In the genomic region with DNA sequence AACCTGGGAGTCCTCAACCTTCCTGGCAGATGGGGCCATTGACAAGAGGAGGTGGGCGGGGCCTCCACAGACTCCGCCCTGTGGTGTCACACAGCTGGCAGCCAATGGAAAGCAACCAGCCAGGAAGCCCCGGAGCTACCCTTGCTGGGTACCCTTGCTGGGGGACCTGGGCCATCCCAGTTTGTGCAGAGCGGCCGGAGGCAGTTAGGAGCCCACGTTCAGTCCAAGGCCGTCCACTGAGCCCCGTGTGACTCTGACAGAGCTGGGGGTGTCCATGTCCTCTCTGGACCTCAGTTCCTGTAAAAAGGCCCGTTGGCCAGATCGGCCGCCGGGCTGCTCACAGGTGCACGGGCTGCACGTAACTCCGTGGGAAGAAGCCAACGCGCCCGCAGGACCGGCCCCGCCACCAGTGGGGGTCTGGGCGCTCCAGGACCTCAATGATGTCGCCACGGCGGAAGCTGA, we compare ENCODE assay signal across 12 cellular contexts. TPM values are rescaled to one million over a fixed set of nuclear protein-coding genes. Genes with fewer than 3 reads are reported as not detected.
DNase-seq lines count a peak whose midpoint lies in the region; ATAC-seq, FAIRE-seq and TF ChIP-seq lines count a peak whose summit lies in the region.
"Had no signal": no experiment of that assay in that cellular context is flagged by ENCODE, and none has a peak within 500 bp of the region (broad histone marks: within the 10 kb centered on the region; RNA-seq: fewer than 3 reads in every experiment).

No MANE protein-coding gene starts in this region.

- H3K27me3 Mint-ChIP-seq in activated T-cell treated with anti-CD3 and anti-CD28 coated beads, Interleukin-2, amount 50 U/mL, for 4 hours (ENCODE audit: low read depth), result no peaks in the 10 kb centered on the region
- H3K27me3 Mint-ChIP-seq in naive thymus-derived CD4-positive, alpha-beta T cell, result no peaks in the 10 kb centered on the region

- H3K36me3 ChIP-seq in BE2C (no peaks in the 10 kb centered on the region), HEK293 (ENCODE audit: control insufficient read depth in 2 of 2, insufficient read depth in 1 of 2, low read length in 2 of 2) (no peaks in the 10 kb centered on the region), small intestine (ENCODE audit: control insufficient read depth in 2 of 2, insufficient read depth in 2 of 2, low read length in 2 of 2) (no peaks in the 10 kb centered on the region)
- H3K36me3 ChIP-seq in naive thymus-derived CD4-positive, alpha-beta T cell (ENCODE audit: control insufficient read depth in 2 of 3, insufficient read depth in 3 of 3, low read length in 3 of 3), result peaks cover 0 to 50% (median 3%) of the 10 kb centered on the region in 3 experiments
- H3K36me3 ChIP-seq: thyroid gland had no signal

- H3K9me3 ChIP-seq in BE2C (no peaks in the 10 kb centered on the region), HEK293 (ENCODE audit: control insufficient read depth, insufficient read depth, low read depth, low read length) (no peaks in the 10 kb centered on the region), small intestine (ENCODE audit: control insufficient read depth, low read depth) (no peaks in the 10 kb centered on the region)
- no peaks in the 10 kb centered on the region for H3K9me3 ChIP-seq in naive thymus-derived CD4-positive, alpha-beta T cell (ENCODE audit: control insufficient read depth in 2 of 3, low read length in 3 of 3)
- H3K9me3 ChIP-seq: thyroid gland had no signal

- intact Hi-C loops in naive thymus-derived CD4-positive, alpha-beta T cell (cut with micrococcal nuclease), result no loop called here

- TF ChIP-seq CTCF in BE2C (IDR thresholded peaks at IDR 0.05; ENCODE audit: low read depth, low read length), result no peak
- no peak for TF ChIP-seq CTCF in HEK293 (tag by site-specific recombination; IDR thresholded peaks at IDR 0.05)

- POLR2A ChIA-PET in HEK293 (lab: Yijun Ruan, JAX), result interaction anchor here (1.7 kb wide), 2 partner anchors 17 to 21 kb away, joined by 3 to 5 read pairs; partner anchors contain the start of gene FAM83G
- POLR2A ChIA-PET in naive thymus-derived CD4-positive, alpha-beta T cell (lab: Charles Lee), result interaction anchor here (0.5 to 1.1 kb wide), 3 partner anchors 14 to 41 kb away, joined by 3 to 5 read pairs (median 3); partner anchors contain the start of gene FAM83G

- 92 to 94% (median 93%) methylated on average over 24 of the region's 24 CpGs for WGBS in small intestine, 3 donors

- peak overlapping the region in 2 of 9 donors; percentile 21 to 60 for H3K27ac Mint-ChIP-seq in naive thymus-derived CD4-positive, alpha-beta T cell

- no peak overlapping the region for H3K4me3 Mint-ChIP-seq in activated T-cell treated with anti-CD3 and anti-CD28 coated beads, Interleukin-2, amount 50 U/mL, for 4 hours
- H3K4me3 Mint-ChIP-seq in naive thymus-derived CD4-positive, alpha-beta T cell, result no peak overlapping the region

- no peak overlapping the region for H3K27ac ChIP-seq in HEK293 (ENCODE audit: extremely low read depth, low read depth, low read length)
- peak overlapping the region; percentile 21 for H3K27ac ChIP-seq in naive thymus-derived CD4-positive, alpha-beta T cell (ENCODE audit: low read depth, low read length)
- no peak overlapping the region for H3K27ac ChIP-seq in small intestine (ENCODE audit: low read depth in 1 of 2, low read length in 1 of 2)
- H3K27ac ChIP-seq: hepatocyte, thyroid gland had no signal

- H3K9me3 Mint-ChIP-seq in activated T-cell treated with anti-CD3 and anti-CD28 coated beads, Interleukin-2, amount 50 U/mL, for 4 hours, result no peaks in the 10 kb centered on the region
- H3K9me3 Mint-ChIP-seq in naive thymus-derived CD4-positive, alpha-beta T cell, result no peaks in the 10 kb centered on the region
- H3K9me3 Mint-ChIP-seq: effector memory CD8-positive, alpha-beta T cell had no signal

- no peak for FAIRE-seq in small intestine (lab: Jason Lieb, UNC)

- H3K4me3 ChIP-seq in BE2C (ENCODE audit: low read depth, low read length) (no peak overlapping the region), HEK293 (ENCODE audit: low read depth, low read length) (no peak overlapping the region), small intestine (ENCODE audit: low read depth in 1 of 2, low read length in 2 of 2) (no peak overlapping the region)
- H3K4me3 ChIP-seq in naive thymus-derived CD4-positive, alpha-beta T cell (ENCODE audit: low read length), result no peak overlapping the region
- H3K4me3 ChIP-seq: hepatocyte, thyroid gland had no signal

- ATAC-seq in activated T-cell treated with anti-CD3 and anti-CD28 coated beads, Interleukin-2, amount 50 U/mL, for 4 hours, result no peak
- ATAC-seq in naive thymus-derived CD4-positive, alpha-beta T cell, result peak; percentile 33
- ATAC-seq: effector memory CD8-positive, alpha-beta T cell had no signal

- H3K4me1 ChIP-seq in BE2C, result peaks cover 3% of the 10 kb centered on the region; the same call in 1 of the 2 replicates
- no peaks in the 10 kb centered on the region for H3K4me1 ChIP-seq in HEK293 (ENCODE audit: control insufficient read depth, insufficient read depth, low read length)
- H3K4me1 ChIP-seq in naive thymus-derived CD4-positive, alpha-beta T cell (ENCODE audit: control insufficient read depth in 2 of 2, insufficient read depth in 2 of 2, low read length in 2 of 2), result peaks cover 0 to 14% of the 10 kb centered on the region in 2 donors
- H3K4me1 ChIP-seq in small intestine (ENCODE audit: control insufficient read depth in 2 of 2, insufficient read depth in 1 of 2, low read depth in 1 of 2, low read length in 1 of 2), result no peaks in the 10 kb centered on the region

- H3K27me3 ChIP-seq in BE2C (no peaks in the 10 kb centered on the region), small intestine (ENCODE audit: control insufficient read depth in 2 of 2, insufficient read depth in 2 of 2, low read length in 2 of 2) (no peaks in the 10 kb centered on the region)
- H3K27me3 ChIP-seq in naive thymus-derived CD4-positive, alpha-beta T cell (ENCODE audit: control insufficient read depth in 2 of 2, insufficient read depth in 2 of 2, low read length in 2 of 2), result no peaks in the 10 kb centered on the region
- H3K27me3 ChIP-seq: hepatocyte, thyroid gland had no signal

- DNase-seq in BE2C (peak; percentile 38), NCI-H1105 (lab: John Stamatoyannopoulos, UW) (no peak), NCI-H526 (lab: John Stamatoyannopoulos, UW) (no peak), small intestine (no peak), C1 segment of cervical spinal cord (lab: John Stamatoyannopoulos, UW) (no peak)
- DNase-seq in activated T-cell treated with anti-CD3 and anti-CD28 coated beads, Interleukin-2, amount 50 U/mL, for 4 hours, result peak; percentile 29
- DNase-seq in naive thymus-derived CD4-positive, alpha-beta T cell, result peak in 6 of 9 donors; percentile 14 to 44 (median 37)
- DNase-seq: amniotic stem cell; effector memory CD8-positive, alpha-beta T cell had no signal

- H3K4me1 Mint-ChIP-seq in activated T-cell treated with anti-CD3 and anti-CD28 coated beads, Interleukin-2, amount 50 U/mL, for 4 hours (ENCODE audit: low read depth), result peaks cover 16% of the 10 kb centered on the region
- H3K4me1 Mint-ChIP-seq in naive thymus-derived CD4-positive, alpha-beta T cell, result peaks cover 16 to 44% (median 37%) of the 10 kb centered on the region in 7 donors

- H3K36me3 Mint-ChIP-seq in activated T-cell treated with anti-CD3 and anti-CD28 coated beads, Interleukin-2, amount 50 U/mL, for 4 hours (ENCODE audit: insufficient read depth), result peaks cover 10% of the 10 kb centered on the region
- peaks cover 0 to 17% (median 9%) of the 10 kb centered on the region in 5 donors for H3K36me3 Mint-ChIP-seq in naive thymus-derived CD4-positive, alpha-beta T cell

- CTCF ChIA-PET in HEK293 (lab: Yijun Ruan, JAX), result interaction anchor here (0.7 to 4.8 kb wide), 3 partner anchors 19 to 396 kb away, joined by 3 to 31 read pairs (median 4); no protein-coding TSS in a partner anchor
- CTCF ChIA-PET in naive thymus-derived CD4-positive, alpha-beta T cell (lab: Charles Lee), result interaction anchor here (1.3 to 1.6 kb wide), 2 partner anchors 10 to 19 kb away, joined by 3 to 4 read pairs; no protein-coding TSS in a partner anchor

TF ChIP-seq in HEK293, 187 proteins besides CTCF, POLR2A, EP300 and RAD21:
- TF ChIP-seq ZNF146 (tag by site-specific recombination; IDR thresholded peaks at IDR 0.05), result no peak
- TF ChIP-seq SCRT2 (tag by site-specific recombination; IDR thresholded peaks at IDR 0.05), result peak; percentile 6; the same call in 1 of the 2 replicates
- peak; percentile 31; the same call in 1 of the 2 replicates for TF ChIP-seq SP2 (tag by site-specific recombination; IDR thresholded peaks at IDR 0.05)

RNA-seq across cellular contexts. Expression of gene FAM83G, which starts 17.1 kb away (rescaled TPM):
- polyA plus RNA-seq in BE2C (2012; ENCODE audit: insufficient read depth, insufficient read length, low read depth), result 0.15 TPM
- 10 to 100 TPM; 27.0 to 31.9 (median 31.9) TPM for total RNA-seq in activated T-cell treated with anti-CD3 and anti-CD28 coated beads, Interleukin-2, amount 50 U/mL, for 4 hours
- 1 to 10 TPM; 3.9 to 9.1 (median 6.9) TPM for total RNA-seq in naive thymus-derived CD4-positive, alpha-beta T cell
- 1 to 10 TPM; 1.6 to 3.6 TPM for polyA plus RNA-seq in naive thymus-derived CD4-positive, alpha-beta T cell
- polyA plus RNA-seq in small intestine, result 10 to 100 TPM; 17.1 to 37.3 (median 23.0) TPM

RNA-seq across cellular contexts. Expression of gene GRAP, which starts 25.1 kb away (rescaled TPM):
- 0.25 TPM for polyA plus RNA-seq in BE2C (2012; ENCODE audit: insufficient read depth, insufficient read length, low read depth)
- total RNA-seq in activated T-cell treated with anti-CD3 and anti-CD28 coated beads, Interleukin-2, amount 50 U/mL, for 4 hours, result 1 to 10 TPM; 5.7 to 6.8 (median 6.0) TPM
- 10 to 100 TPM; 31.9 to 85.5 (median 45.6) TPM for total RNA-seq in naive thymus-derived CD4-positive, alpha-beta T cell
- polyA plus RNA-seq in naive thymus-derived CD4-positive, alpha-beta T cell, result 100 to 1,000 TPM in 1 of 2 donors, 10 to 100 TPM in 1; 97.6 to 162 TPM
- 1 to 10 TPM in 2 of 3 donors, not detected in 1; 5.9 to 8.1 TPM for polyA plus RNA-seq in small intestine
- total RNA-seq: hepatocyte had no signal

Comparison
In these comparisons a context has a peak if more than half of its experiments do, and no peak if none do; other contexts are left out.
1. DNase-seq: peak in BE2C (single experiment), activated T-cell treated with anti-CD3 and anti-CD28 coated beads, Interleukin-2, amount 50 U/mL, for 4 hours (single experiment) and naive thymus-derived CD4-positive, alpha-beta T cell (6 of 9); none in NCI-H1105 (single experiment), NCI-H526 (0 of 2), small intestine (single experiment) and C1 segment of cervical spinal cord (0 of 14).
2. RNA of gene GRAP, which starts 25.1 kb away (total RNA-seq): 31.9 to 85.5 TPM in naive thymus-derived CD4-positive, alpha-beta T cell; 5.7 to 6.8 TPM in activated T-cell treated with anti-CD3 and anti-CD28 coated beads, Interleukin-2, amount 50 U/mL, for 4 hours; every median in the first group is over 4 times any median in the second.